Comparison of ENCODE assay signal across 17 cellular contexts in the genomic region with DNA sequence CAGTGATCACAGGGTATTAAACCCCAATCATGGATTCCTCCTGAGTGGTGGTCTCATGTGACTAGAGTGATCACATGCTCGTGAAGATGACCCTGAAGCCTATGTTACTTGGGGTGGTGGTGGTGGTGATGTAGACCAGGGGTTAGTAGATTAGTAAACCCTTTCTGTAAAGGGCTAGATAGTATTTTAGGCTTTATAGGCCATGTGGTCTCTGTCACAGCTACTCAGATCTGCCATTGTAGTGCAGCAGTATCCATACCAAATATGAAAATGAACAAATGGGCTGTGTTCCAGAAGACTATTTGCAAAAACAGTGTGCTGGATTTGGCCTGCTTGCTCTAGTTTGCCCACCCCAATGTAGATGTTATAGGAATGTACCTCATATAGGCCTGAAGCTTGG. TPM values are rescaled to one million over a fixed set of nuclear protein-coding genes. Genes with fewer than 3 reads are reported as not detected.
DNase-seq lines count a peak whose midpoint lies in the region; ATAC-seq and TF ChIP-seq lines count a peak whose summit lies in the region.
"Had no signal": no experiment of that assay in that cellular context is flagged by ENCODE, and none has a peak within 500 bp of the region (broad histone marks: within the 10 kb centered on the region; RNA-seq: fewer than 3 reads in every experiment).

No MANE protein-coding gene starts in this region.

- peaks cover 57% of the 10 kb centered on the region for H3K4me1 ChIP-seq in SJSA1 (replicated peaks)
- H3K4me1 ChIP-seq in foreskin keratinocyte, result peaks cover 73% of the 10 kb centered on the region
- H3K4me1 ChIP-seq: BLaER1, HAP-1 had no signal

- no peak overlapping the region for H3K4me3 ChIP-seq in SJSA1
- H3K4me3 ChIP-seq: BLaER1, HAP-1 had no signal

- H3K27me3 Mint-ChIP-seq in activated naive CD8-positive, alpha-beta T cell, result no peaks in the 10 kb centered on the region
- H3K27me3 Mint-ChIP-seq in activated naive CD8-positive, alpha-beta T cell treated with anti-CD3 and anti-CD28 coated beads, Interleukin-2, amount 50 U/mL, for 24 hours, result no peaks in the 10 kb centered on the region
- no peaks in the 10 kb centered on the region for H3K27me3 Mint-ChIP-seq in type B pancreatic cell
- H3K27me3 Mint-ChIP-seq: CD8-positive, alpha-beta memory T cell had no signal

- H3K27ac Mint-ChIP-seq in activated naive CD8-positive, alpha-beta T cell, result peak overlapping the region; percentile 4
- no peak overlapping the region for H3K27ac Mint-ChIP-seq in activated naive CD8-positive, alpha-beta T cell treated with anti-CD3 and anti-CD28 coated beads, Interleukin-2, amount 50 U/mL, for 24 hours
- peak overlapping the region; percentile 86 for H3K27ac Mint-ChIP-seq in type B pancreatic cell

- H3K36me3 Mint-ChIP-seq in activated naive CD8-positive, alpha-beta T cell, result peaks cover 23% of the 10 kb centered on the region
- peaks cover 38% of the 10 kb centered on the region for H3K36me3 Mint-ChIP-seq in activated naive CD8-positive, alpha-beta T cell treated with anti-CD3 and anti-CD28 coated beads, Interleukin-2, amount 50 U/mL, for 24 hours (ENCODE audit: low read depth)
- peaks cover 12% of the 10 kb centered on the region for H3K36me3 Mint-ChIP-seq in type B pancreatic cell

- no peak for DNase-seq in activated naive CD8-positive, alpha-beta T cell treated with anti-CD3 and anti-CD28 coated beads, Interleukin-2, amount 50 U/mL, for 24 hours
- DNase-seq in SJSA1 (ENCODE audit: low read depth in 1 of 2, low spot score in 2 of 2) (no peak), foreskin keratinocyte (no peak), type B pancreatic cell (ENCODE audit: extremely low spot score, unreplicated experiment) (no peak), COLO668 (lab: John Stamatoyannopoulos, UW; ENCODE audit: unreplicated experiment) (no peak)
- DNase-seq: CD8-positive, alpha-beta memory T cell; DMS 273 treated with DMSO at 0.1 percent for 48 hours; NCI-H1436; NCI-H2029 treated with DMSO at 0.1 percent for 48 hours; NCI-H510A treated with DMSO at 0.1 percent for 48 hours; SHP77 had no signal

- no peak for ATAC-seq in activated naive CD8-positive, alpha-beta T cell treated with anti-CD3 and anti-CD28 coated beads, Interleukin-2, amount 50 U/mL, for 24 hours
- no peak for ATAC-seq in foreskin keratinocyte
- ATAC-seq in GM19328 (IDR thresholded peaks at IDR 0.05; ENCODE audit: unreplicated experiment), result no peak
- ATAC-seq: HepG2, Panc1 had no signal

- H3K27me3 ChIP-seq in SJSA1 (replicated peaks), result no peaks in the 10 kb centered on the region
- no peaks in the 10 kb centered on the region for H3K27me3 ChIP-seq in foreskin keratinocyte
- H3K27me3 ChIP-seq: BLaER1 had no signal

- H3K9me3 ChIP-seq in SJSA1 (replicated peaks), result no peaks in the 10 kb centered on the region
- H3K9me3 ChIP-seq: BLaER1, HAP-1 had no signal

- peaks cover 75% of the 10 kb centered on the region for H3K4me1 Mint-ChIP-seq in activated naive CD8-positive, alpha-beta T cell (ENCODE audit: low read depth)
- peaks cover 91% of the 10 kb centered on the region for H3K4me1 Mint-ChIP-seq in activated naive CD8-positive, alpha-beta T cell treated with anti-CD3 and anti-CD28 coated beads, Interleukin-2, amount 50 U/mL, for 24 hours
- H3K4me1 Mint-ChIP-seq in type B pancreatic cell (ENCODE audit: unreplicated experiment), result peaks cover 39% of the 10 kb centered on the region

- H3K9me3 Mint-ChIP-seq in activated naive CD8-positive, alpha-beta T cell (ENCODE audit: low read depth), result no peaks in the 10 kb centered on the region
- H3K9me3 Mint-ChIP-seq in activated naive CD8-positive, alpha-beta T cell treated with anti-CD3 and anti-CD28 coated beads, Interleukin-2, amount 50 U/mL, for 24 hours, result no peaks in the 10 kb centered on the region
- peaks cover 4% of the 10 kb centered on the region for H3K9me3 Mint-ChIP-seq in type B pancreatic cell
- H3K9me3 Mint-ChIP-seq: CD8-positive, alpha-beta memory T cell had no signal

- H3K4me3 Mint-ChIP-seq in activated naive CD8-positive, alpha-beta T cell, result no peak overlapping the region
- H3K4me3 Mint-ChIP-seq in activated naive CD8-positive, alpha-beta T cell treated with anti-CD3 and anti-CD28 coated beads, Interleukin-2, amount 50 U/mL, for 24 hours, result no peak overlapping the region
- no peak overlapping the region for H3K4me3 Mint-ChIP-seq in type B pancreatic cell
- H3K4me3 Mint-ChIP-seq: CD8-positive, alpha-beta memory T cell had no signal

- H3K36me3 ChIP-seq in SJSA1, result peaks cover 19% of the 10 kb centered on the region
- H3K36me3 ChIP-seq: BLaER1, HAP-1 had no signal

- H3K27ac ChIP-seq in SJSA1, result peak overlapping the region; percentile 55
- peak overlapping the region; percentile 80 for H3K27ac ChIP-seq in foreskin keratinocyte
- H3K27ac ChIP-seq: BLaER1 had no signal

- TF ChIP-seq CTCF in foreskin keratinocyte (conservative IDR thresholded peaks at IDR 0.05), result no peak
- no peak for TF ChIP-seq CTCF in type B pancreatic cell (conservative IDR thresholded peaks at IDR 0.05)

RNA-seq across cellular contexts. Expression of gene NDFIP2, which starts 9.4 kb away (rescaled TPM):
- 80.0 and 110 TPM in 2 replicates for total RNA-seq in SJSA1 (2014; rRNA removed; shearing (Covaris generic))
- total RNA-seq in foreskin keratinocyte (88.4 and 98.3 TPM in 2 replicates), type B pancreatic cell (ENCODE audit: low replicate concordance) (41.7 and 97.5 TPM in 2 replicates)
- polyA plus RNA-seq in foreskin keratinocyte, result 40.7 and 52.6 TPM in 2 replicates
